ENCODE assay signal across 1 cellular context in the genomic region with DNA sequence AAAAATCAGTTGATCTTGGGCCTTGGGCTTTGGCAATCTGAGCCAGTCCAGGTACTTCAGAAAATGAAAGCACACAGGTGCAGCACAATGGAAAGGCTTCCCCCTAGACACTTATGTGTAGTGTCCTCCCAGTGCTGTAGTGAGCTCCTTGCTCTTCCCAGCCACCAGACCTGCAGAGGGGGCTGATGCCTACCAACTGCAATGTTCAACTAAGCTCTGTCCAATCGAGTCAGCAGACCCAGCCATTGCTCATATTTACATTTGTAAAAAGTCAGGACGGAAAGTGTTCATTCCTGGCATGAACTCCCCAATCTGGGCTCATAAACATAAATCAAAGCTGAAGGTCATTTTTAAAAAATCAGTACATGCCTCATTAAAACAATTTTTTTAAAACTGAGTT.
TF ChIP-seq lines count a peak whose summit lies in the region.

No MANE protein-coding gene starts in this region.

TF ChIP-seq in H1, 55 proteins besides CTCF, POLR2A, EP300 and RAD21 (continued from another document):
- TF ChIP-seq KDM1A (IDR thresholded peaks at IDR 0.05; ENCODE audit: borderline replicate concordance, low read length) (no peak), FOSL1 (IDR thresholded peaks at IDR 0.05; ENCODE audit: insufficient read depth, low read depth, low read length) (no peak), SIRT6 (IDR thresholded peaks at IDR 0.05; ENCODE audit: low read length) (no peak), HDAC6 (IDR thresholded peaks at IDR 0.05; ENCODE audit: low read depth, low read length) (no peak), SIX5 (IDR thresholded peaks at IDR 0.05; ENCODE audit: low read depth, low read length) (no peak), SP1 (IDR thresholded peaks at IDR 0.05; ENCODE audit: low read depth, low read length) (no peak), TEAD4 (IDR thresholded peaks at IDR 0.05; ENCODE audit: low read depth, low read length) (no peak), HDAC2 (IDR thresholded peaks at IDR 0.05; ENCODE audit: borderline replicate concordance in 1 of 2, low read depth in 2 of 2, low read length in 2 of 2) (no peak), GTF2F1 (IDR thresholded peaks at IDR 0.05; ENCODE audit: borderline replicate concordance, low read depth, low read length) (no peak), BACH1 (IDR thresholded peaks at IDR 0.05; ENCODE audit: low read length) (no peak), BRCA1 (IDR thresholded peaks at IDR 0.05; ENCODE audit: low read depth, low read length) (no peak)
- TF ChIP-seq, protein P1, sequence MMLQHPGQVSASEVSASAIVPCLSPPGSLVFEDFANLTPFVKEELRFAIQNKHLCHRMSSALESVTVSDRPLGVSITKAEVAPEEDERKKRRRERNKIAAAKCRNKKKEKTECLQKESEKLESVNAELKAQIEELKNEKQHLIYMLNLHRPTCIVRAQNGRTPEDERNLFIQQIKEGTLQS (IDR thresholded peaks at IDR 0.05; ENCODE audit: insufficient read depth, low read depth, low read length), result no peak
- TF ChIP-seq, protein P2, sequence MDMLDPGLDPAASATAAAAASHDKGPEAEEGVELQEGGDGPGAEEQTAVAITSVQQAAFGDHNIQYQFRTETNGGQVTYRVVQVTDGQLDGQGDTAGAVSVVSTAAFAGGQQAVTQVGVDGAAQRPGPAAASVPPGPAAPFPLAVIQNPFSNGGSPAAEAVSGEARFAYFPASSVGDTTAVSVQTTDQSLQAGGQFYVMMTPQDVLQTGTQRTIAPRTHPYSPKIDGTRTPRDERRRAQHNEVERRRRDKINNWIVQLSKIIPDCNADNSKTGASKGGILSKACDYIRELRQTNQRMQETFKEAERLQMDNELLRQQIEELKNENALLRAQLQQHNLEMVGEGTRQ (IDR thresholded peaks at IDR 0.05; ENCODE audit: low read length), result no peak
